ENCODE assay signal across 8 cellular contexts in the genomic region with DNA sequence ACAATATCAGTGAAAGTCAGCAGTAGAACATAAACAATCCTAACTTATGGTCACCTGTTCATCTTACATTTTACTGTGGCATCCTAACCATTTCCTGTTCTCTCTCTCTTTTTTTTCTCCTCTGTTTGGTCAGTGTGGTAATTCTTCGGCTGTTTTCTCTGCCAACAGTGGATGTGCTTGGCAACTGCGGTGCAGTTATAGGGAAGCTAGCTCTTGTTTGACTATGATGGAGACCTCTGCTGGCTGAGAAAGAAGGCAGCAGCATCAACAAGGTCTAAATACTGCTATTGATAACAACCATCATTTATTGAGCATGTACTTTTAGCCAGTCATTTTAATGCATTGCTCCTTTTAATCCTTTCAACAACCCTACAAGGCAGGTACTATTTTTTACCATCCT. TPM values are rescaled to one million over a fixed set of nuclear protein-coding genes. Genes with fewer than 3 reads are reported as not detected.
DNase-seq lines count a peak whose midpoint lies in the region; ATAC-seq and TF ChIP-seq lines count a peak whose summit lies in the region.

No MANE protein-coding gene starts in this region.

- H3K36me3 Mint-ChIP-seq in central memory CD8-positive, alpha-beta T cell (ENCODE audit: insufficient read depth): peaks cover 2% of the 10 kb centered on the region
- no peaks in the 10 kb centered on the region for H3K36me3 Mint-ChIP-seq in progenitor cell of endocrine pancreas (ENCODE audit: insufficient read depth)

- no peaks in the 10 kb centered on the region for H3K27me3 Mint-ChIP-seq in central memory CD8-positive, alpha-beta T cell
- peaks cover 2% of the 10 kb centered on the region for H3K27me3 Mint-ChIP-seq in progenitor cell of endocrine pancreas

- H3K27ac ChIP-seq in Peyer's patch: no peak overlapping the region

- no peak overlapping the region for H3K4me3 ChIP-seq in GM12864 (ENCODE audit: low read depth, low read length)
- no peak overlapping the region for H3K4me3 ChIP-seq in Peyer's patch

- peak; percentile 68 for ATAC-seq in central memory CD8-positive, alpha-beta T cell (replicated peaks; ENCODE audit: extremely low read depth, poor library complexity, severe bottlenecking)

- no peak for TF ChIP-seq POLR2A in Peyer's patch (IDR thresholded peaks at IDR 0.05)

- DNase-seq in A172 (ENCODE audit: low spot score) (peak; percentile 17), GM12864 (ENCODE audit: low read depth) (no peak), NCI-H2196 treated with DMSO at 0.1 percent for 48 hours (lab: John Stamatoyannopoulos, UW; ENCODE audit: unreplicated experiment) (peak; percentile 71), progenitor cell of endocrine pancreas (ENCODE audit: low spot score, unreplicated experiment) (no peak), Peyer's patch (no peak), NCI-H1048 (lab: John Stamatoyannopoulos, UW) (no peak), hippocampal formation (lab: John Stamatoyannopoulos, UW) (no peak)
- DNase-seq in central memory CD8-positive, alpha-beta T cell (ENCODE audit: low spot score in 2 of 2): no peak

- H3K4me1 ChIP-seq in Peyer's patch: no peaks in the 10 kb centered on the region

- peaks cover 6% of the 10 kb centered on the region for H3K4me1 Mint-ChIP-seq in central memory CD8-positive, alpha-beta T cell
- no peaks in the 10 kb centered on the region for H3K4me1 Mint-ChIP-seq in progenitor cell of endocrine pancreas (ENCODE audit: low read depth)

- no peaks in the 10 kb centered on the region for H3K9me3 Mint-ChIP-seq in central memory CD8-positive, alpha-beta T cell
- no peaks in the 10 kb centered on the region for H3K9me3 Mint-ChIP-seq in progenitor cell of endocrine pancreas (ENCODE audit: low read depth)

- no peaks in the 10 kb centered on the region for H3K36me3 ChIP-seq in Peyer's patch

- H3K27ac Mint-ChIP-seq in central memory CD8-positive, alpha-beta T cell (ENCODE audit: low read depth): no peak overlapping the region
- no peak overlapping the region for H3K27ac Mint-ChIP-seq in progenitor cell of endocrine pancreas

- H3K27me3 ChIP-seq in Peyer's patch: no peaks in the 10 kb centered on the region

- TF ChIP-seq CTCF in GM12864 (IDR thresholded peaks at IDR 0.05; ENCODE audit: low read depth, low read length, missing control alignments) (peak; percentile 45), progenitor cell of endocrine pancreas (IDR thresholded peaks at IDR 0.05; ENCODE audit: unreplicated experiment) (peak; percentile 29), Peyer's patch (IDR thresholded peaks at IDR 0.05) (peak in 3 of 6 experiments; percentile 16 to 20 (median 18))

- H3K9me3 ChIP-seq in Peyer's patch: no peaks in the 10 kb centered on the region

- H3K4me3 Mint-ChIP-seq in central memory CD8-positive, alpha-beta T cell: no peak overlapping the region
- no peak overlapping the region for H3K4me3 Mint-ChIP-seq in progenitor cell of endocrine pancreas (ENCODE audit: low read depth)

RNA-seq across cellular contexts. Expression of a gene that starts 0.7 kb away (rescaled TPM):
- total RNA-seq in A172 (2014; rRNA removed; shearing (Covaris generic)): not detected in 2 replicates
- total RNA-seq in progenitor cell of endocrine pancreas: not detected in 2 replicates
- not detected for total RNA-seq in Peyer's patch

RNA-seq across cellular contexts. Expression of a gene that starts 57.8 kb away (rescaled TPM):
- total RNA-seq in A172 (2014; rRNA removed; shearing (Covaris generic)): not detected in 2 replicates
- total RNA-seq in progenitor cell of endocrine pancreas (not detected in 2 replicates), Peyer's patch (not detected)

Comparison
In these comparisons a context has a peak if more than half of its experiments do, and no peak if none do; other contexts are left out.
1. DNase-seq: peak in A172 (single experiment) and NCI-H2196 treated with DMSO at 0.1 percent for 48 hours (single experiment); none in GM12864 (single experiment), central memory CD8-positive, alpha-beta T cell (0 of 2), progenitor cell of endocrine pancreas (single experiment), Peyer's patch (0 of 3), NCI-H1048 (single experiment) and hippocampal formation (0 of 2).